In genomic region chr3:165211749-165212148, GRCh38 we compare ENCODE assay signal across 26 cellular contexts. TPM values are rescaled to one million over a fixed set of nuclear protein-coding genes. Genes with fewer than 3 reads are reported as not detected.
"Had no signal": no experiment of that assay in that cellular context is flagged by ENCODE, and none has a peak within 500 bp of the region (broad histone marks: within the 10 kb centered on the region; RNA-seq: fewer than 3 reads in every experiment).

No MANE protein-coding gene starts in this region.

- H3K27ac Mint-ChIP-seq: activated naive CD8-positive, alpha-beta T cell treated with anti-CD3 and anti-CD28 coated beads for 36 hours; effector memory CD8-positive, alpha-beta T cell; nephron progenitor cell; T-helper 2 cell treated with Interferon-gamma antibody and Interleukin-4, amounts not matched to agents 5 μg/mL and 100 μg/mL, for 36 hours had no signal

- H3K36me3 Mint-ChIP-seq: activated naive CD8-positive, alpha-beta T cell treated with anti-CD3 and anti-CD28 coated beads for 36 hours had no signal

- H3K36me3 ChIP-seq: cardiac muscle cell, left lung, tibial artery had no signal

- H3K27me3 Mint-ChIP-seq: effector memory CD8-positive, alpha-beta T cell had no signal

- H3K4me3 ChIP-seq: cardiac muscle cell, left lung, tibial artery had no signal

- H3K4me3 Mint-ChIP-seq: activated naive CD8-positive, alpha-beta T cell treated with anti-CD3 and anti-CD28 coated beads for 36 hours; effector memory CD8-positive, alpha-beta T cell; nephron progenitor cell; T-helper 2 cell treated with Interferon-gamma antibody and Interleukin-4, amounts not matched to agents 5 μg/mL and 100 μg/mL, for 36 hours had no signal

- H3K4me1 ChIP-seq: foreskin keratinocyte, left lung, tibial artery had no signal

- H3K9me3 Mint-ChIP-seq: nephron progenitor cell; T-helper 2 cell treated with Interferon-gamma antibody and Interleukin-4, amounts not matched to agents 5 μg/mL and 100 μg/mL, for 36 hours had no signal

- H3K4me1 Mint-ChIP-seq: nephron progenitor cell had no signal

- H3K9me3 ChIP-seq: left lung, tibial artery had no signal

- ATAC-seq: effector memory CD8-positive, alpha-beta T cell; foreskin keratinocyte; left lung; stimulated activated naive CD8-positive, alpha-beta T cell treated with anti-CD3 and anti-CD28 coated beads, Interleukin-15, Interleukin-2, amounts not matched to agents 100 U/mL and 50 U/mL, for 24 hours had no signal

- H3K27me3 ChIP-seq: foreskin keratinocyte, tibial artery had no signal

- FAIRE-seq: keratinocyte, TTC549, urothelium cell line had no signal

- DNase-seq: activated CD4-positive, alpha-beta T cell treated with anti-CD3 and anti-CD28 coated beads, Interleukin-2, amount 50 U/mL, for 48 hours; activated naive CD8-positive, alpha-beta T cell treated with anti-CD3 and anti-CD28 coated beads for 36 hours; activated T-cell treated with anti-CD3 and anti-CD28 coated beads for 4 hours; amniotic stem cell; dermis blood vessel endothelial cell; effector memory CD8-positive, alpha-beta T cell; foreskin keratinocyte; glutamatergic neuron; hippocampal formation; left lung; mammary epithelial cell; midbrain; nephron progenitor cell; occipital lobe; retina; stimulated activated CD4-positive, alpha-beta T cell treated with anti-CD3 and anti-CD28 coated beads, Interleukin-2, amount 100 ng/mL, for 24 hours; stimulated activated naive CD8-positive, alpha-beta T cell treated with anti-CD3 and anti-CD28 coated beads, Interleukin-15, Interleukin-2, amounts not matched to agents 100 U/mL and 50 U/mL, for 24 hours; substantia nigra; tibial artery had no signal

- H3K27ac ChIP-seq: cardiac muscle cell, epithelial cell of prostate, foreskin keratinocyte, left lung, tibial artery had no signal

RNA-seq across cellular contexts. Expression of gene SLITRK3, which starts 15.6 kb away (rescaled TPM):
- total RNA-seq: activated naive CD8-positive, alpha-beta T cell treated with anti-CD3 and anti-CD28 coated beads for 36 hours; dermis blood vessel endothelial cell; foreskin keratinocyte; mammary epithelial cell had no signal
- polyA plus RNA-seq: cardiac muscle cell, fibroblast of lung, foreskin keratinocyte, keratinocyte, mammary epithelial cell had no signal
